24 cellular contexts compared by ENCODE assay signal in genomic region chr6:72414648-72415047, GRCh38.
"Had no signal": no experiment of that assay in that cellular context is flagged by ENCODE, and none has a peak within 500 bp of the region (broad histone marks: within the 10 kb centered on the region; RNA-seq: fewer than 3 reads in every experiment).

No MANE protein-coding gene starts in this region.

- ATAC-seq: left lung; lower lobe of right lung; naive thymus-derived CD4-positive, alpha-beta T cell; natural killer cell treated with Interleukin-12 subunit alpha and Interleukin-12 subunit beta and Interleukin-15 and Interleukin-18, amount 100 ng/mL, for 72 hours; stimulated activated naive B cell treated with anti-CD40 and anti-IgM and Interleukin-4, amounts not matched to agents 10 μg/mL and 1 μg/mL and 100 μg/mL, for 72 hours; stimulated activated naive CD8-positive, alpha-beta T cell treated with anti-CD3 and anti-CD28 coated beads, Interleukin-15, Interleukin-2, amounts not matched to agents 100 U/mL and 50 U/mL, for 24 hours had no signal

- H3K27ac ChIP-seq: left lung, lower lobe of right lung, ovary, right atrium auricular region, right lobe of liver, skin epidermis, stomach, testis, thyroid gland, transverse colon, upper lobe of left lung, vagina had no signal

- H3K9me3 ChIP-seq: left lung, lower lobe of right lung, ovary, right atrium auricular region, right lobe of liver, stomach, testis, thyroid gland, transverse colon, upper lobe of left lung, vagina had no signal

- H3K4me3 ChIP-seq: left lung, lower lobe of right lung, ovary, right atrium auricular region, right lobe of liver, skin epidermis, stomach, testis, thyroid gland, transverse colon, upper lobe of left lung, vagina had no signal

- H3K4me1 ChIP-seq: left lung, lower lobe of right lung, right atrium auricular region, testis, thyroid gland, transverse colon, upper lobe of left lung, vagina had no signal

- H3K27me3 ChIP-seq: ovary, right atrium auricular region, right lobe of liver, testis, thyroid gland, transverse colon, upper lobe of left lung, vagina had no signal

- DNase-seq: immature natural killer cell; kidney; left lung; lower lobe of right lung; mammary epithelial cell; mesenchymal stem cell; naive thymus-derived CD4-positive, alpha-beta T cell; ovary; stimulated activated CD4-positive, alpha-beta T cell treated with anti-CD3 and anti-CD28 coated beads, Interleukin-12 subunit alpha, Interleukin-12 subunit beta, amount 100 ng/mL, for 4 hours; stimulated activated CD4-positive, alpha-beta T cell treated with anti-CD3 and anti-CD28 coated beads, Interleukin-15, amount 100 ng/mL, for 24 hours; stimulated activated CD4-positive, alpha-beta T cell treated with anti-CD3 and anti-CD28 coated beads, Interleukin-2, amount 100 ng/mL, for 24 hours; stimulated activated CD4-positive, alpha-beta T cell treated with anti-CD3 and anti-CD28 coated beads, Interleukin-4, amount 100 ng/mL, for 1 hour; stimulated activated naive B cell treated with anti-CD40 and anti-IgM and Interleukin-4, amounts not matched to agents 10 μg/mL and 1 μg/mL and 100 μg/mL, for 72 hours; stimulated activated naive CD8-positive, alpha-beta T cell treated with anti-CD3 and anti-CD28 coated beads, Interleukin-15, Interleukin-2, amounts not matched to agents 100 U/mL and 50 U/mL, for 24 hours; testis; thyroid gland; transverse colon; upper lobe of left lung had no signal

- H3K36me3 ChIP-seq: left lung, lower lobe of right lung, ovary, right atrium auricular region, right lobe of liver, stomach, thyroid gland, transverse colon, upper lobe of left lung, vagina had no signal
